ENCODE assay signal across 18 cellular contexts in genomic region chr2:181223239-181223638, GRCh38.
DNase-seq lines count a peak whose midpoint lies in the region; ATAC-seq lines count a peak whose summit lies in the region.
"Had no signal": no experiment of that assay in that cellular context is flagged by ENCODE, and none has a peak within 500 bp of the region (broad histone marks: within the 10 kb centered on the region; RNA-seq: fewer than 3 reads in every experiment).

No MANE protein-coding gene starts in this region.

- peak overlapping the region; percentile 94 for H3K27ac Mint-ChIP-seq in activated naive CD4-positive, alpha-beta T cell treated with anti-CD3 and anti-CD28 coated beads, Interleukin-2, amount 10 ng/mL, durations not matched to agents 7 days and 5 days
- H3K27ac Mint-ChIP-seq in T-cell: peak overlapping the region; percentile 95 to 98
- H3K27ac Mint-ChIP-seq in activated naive CD8-positive, alpha-beta T cell treated with anti-CD3 and anti-CD28 coated beads, Interleukin-2, amount 10 ng/mL, durations not matched to agents 7 days and 5 days: peak overlapping the region; percentile 83
- H3K27ac Mint-ChIP-seq in stimulated activated naive CD8-positive, alpha-beta T cell treated with anti-CD3 and anti-CD28 coated beads, Interleukin-15, amount 100 ng/mL, for 72 hours: peak overlapping the region; percentile 91 to 93
- H3K27ac Mint-ChIP-seq: brain, nephron progenitor cell had no signal

- POLR2A ChIA-PET in T-cell (lab: Charles Lee): no interaction called here
- POLR2A ChIA-PET in activated naive CD8-positive, alpha-beta T cell treated with anti-CD3 and anti-CD28 coated beads, Interleukin-2, amount 10 ng/mL, durations not matched to agents 7 days and 5 days (lab: Charles Lee): no interaction called here

- peaks cover 37% of the 10 kb centered on the region for H3K4me1 Mint-ChIP-seq in activated naive CD4-positive, alpha-beta T cell treated with anti-CD3 and anti-CD28 coated beads, Interleukin-2, amount 10 ng/mL, durations not matched to agents 7 days and 5 days
- peaks cover 39 to 46% (median 45%) of the 10 kb centered on the region in 3 donors for H3K4me1 Mint-ChIP-seq in T-cell
- peaks cover 20% of the 10 kb centered on the region for H3K4me1 Mint-ChIP-seq in activated naive CD8-positive, alpha-beta T cell treated with anti-CD3 and anti-CD28 coated beads, Interleukin-2, amount 10 ng/mL, durations not matched to agents 7 days and 5 days
- peaks cover 30% of the 10 kb centered on the region for H3K4me1 Mint-ChIP-seq in stimulated activated naive CD8-positive, alpha-beta T cell treated with anti-CD3 and anti-CD28 coated beads, Interleukin-15, amount 100 ng/mL, for 72 hours
- H3K4me1 Mint-ChIP-seq: nephron progenitor cell had no signal

- no peak for DNase-seq in activated naive CD4-positive, alpha-beta T cell treated with anti-CD3 and anti-CD28 coated beads, Interleukin-2, amount 10 ng/mL, durations not matched to agents 7 days and 5 days
- no peak for DNase-seq in activated naive CD4-positive, alpha-beta T cell (lab: John Stamatoyannopoulos, UW)
- no peak for DNase-seq in T-cell
- no peak for DNase-seq in activated naive CD8-positive, alpha-beta T cell treated with anti-CD3 and anti-CD28 coated beads, Interleukin-2, amount 10 ng/mL, durations not matched to agents 7 days and 5 days
- no peak for DNase-seq in stimulated activated naive CD8-positive, alpha-beta T cell treated with anti-CD3 and anti-CD28 coated beads, Interleukin-15, amount 100 ng/mL, for 72 hours
- no peak for DNase-seq in substantia nigra (lab: John Stamatoyannopoulos, UW)
- DNase-seq in retina: no peak
- DNase-seq: colonic mucosa, DMS53, mesenchymal stem cell, NCI-H1694, NCI-H748 treated with DMSO at 0.1 percent for 48 hours, nephron progenitor cell, PC-3, posterior cingulate gyrus, SHP77 treated with DMSO at 0.1 percent for 48 hours had no signal

- peaks cover 40% of the 10 kb centered on the region for H3K9me3 Mint-ChIP-seq in activated naive CD4-positive, alpha-beta T cell treated with anti-CD3 and anti-CD28 coated beads, Interleukin-2, amount 10 ng/mL, durations not matched to agents 7 days and 5 days
- H3K9me3 Mint-ChIP-seq in T-cell: peaks cover 14 to 32% (median 19%) of the 10 kb centered on the region in 3 donors
- H3K9me3 Mint-ChIP-seq in activated naive CD8-positive, alpha-beta T cell treated with anti-CD3 and anti-CD28 coated beads, Interleukin-2, amount 10 ng/mL, durations not matched to agents 7 days and 5 days: peaks cover 10% of the 10 kb centered on the region
- peaks cover 21 to 30% of the 10 kb centered on the region in 2 donors for H3K9me3 Mint-ChIP-seq in stimulated activated naive CD8-positive, alpha-beta T cell treated with anti-CD3 and anti-CD28 coated beads, Interleukin-15, amount 100 ng/mL, for 72 hours
- H3K9me3 Mint-ChIP-seq: brain, nephron progenitor cell had no signal

- H3K27ac ChIP-seq in substantia nigra (ENCODE audit: low read depth, low read length, poor library complexity, severe bottlenecking): no peak overlapping the region
- H3K27ac ChIP-seq: colonic mucosa had no signal

- no peak overlapping the region for H3K4me3 Mint-ChIP-seq in activated naive CD4-positive, alpha-beta T cell treated with anti-CD3 and anti-CD28 coated beads, Interleukin-2, amount 10 ng/mL, durations not matched to agents 7 days and 5 days
- peak overlapping the region; percentile 44 to 73 (median 55) for H3K4me3 Mint-ChIP-seq in T-cell
- peak overlapping the region; percentile 63 for H3K4me3 Mint-ChIP-seq in activated naive CD8-positive, alpha-beta T cell treated with anti-CD3 and anti-CD28 coated beads, Interleukin-2, amount 10 ng/mL, durations not matched to agents 7 days and 5 days
- peak overlapping the region; percentile 70 to 74 for H3K4me3 Mint-ChIP-seq in stimulated activated naive CD8-positive, alpha-beta T cell treated with anti-CD3 and anti-CD28 coated beads, Interleukin-15, amount 100 ng/mL, for 72 hours
- H3K4me3 Mint-ChIP-seq: brain, nephron progenitor cell had no signal

- H3K27me3 Mint-ChIP-seq in activated naive CD4-positive, alpha-beta T cell treated with anti-CD3 and anti-CD28 coated beads, Interleukin-2, amount 10 ng/mL, durations not matched to agents 7 days and 5 days: no peaks in the 10 kb centered on the region
- H3K27me3 Mint-ChIP-seq in T-cell: no peaks in the 10 kb centered on the region
- no peaks in the 10 kb centered on the region for H3K27me3 Mint-ChIP-seq in activated naive CD8-positive, alpha-beta T cell treated with anti-CD3 and anti-CD28 coated beads, Interleukin-2, amount 10 ng/mL, durations not matched to agents 7 days and 5 days
- no peaks in the 10 kb centered on the region for H3K27me3 Mint-ChIP-seq in stimulated activated naive CD8-positive, alpha-beta T cell treated with anti-CD3 and anti-CD28 coated beads, Interleukin-15, amount 100 ng/mL, for 72 hours

- peaks cover 57% of the 10 kb centered on the region for H3K36me3 Mint-ChIP-seq in activated naive CD4-positive, alpha-beta T cell treated with anti-CD3 and anti-CD28 coated beads, Interleukin-2, amount 10 ng/mL, durations not matched to agents 7 days and 5 days
- peaks cover 50% of the 10 kb centered on the region for H3K36me3 Mint-ChIP-seq in T-cell
- peaks cover 51% of the 10 kb centered on the region for H3K36me3 Mint-ChIP-seq in activated naive CD8-positive, alpha-beta T cell treated with anti-CD3 and anti-CD28 coated beads, Interleukin-2, amount 10 ng/mL, durations not matched to agents 7 days and 5 days
- H3K36me3 Mint-ChIP-seq: brain had no signal

- CTCF ChIA-PET in activated naive CD4-positive, alpha-beta T cell treated with anti-CD3 and anti-CD28 coated beads, Interleukin-2, amount 10 ng/mL, durations not matched to agents 7 days and 5 days (lab: Charles Lee): interaction anchor here (1.0 to 1.5 kb wide), 3 partner anchors 81 to 234 kb away, joined by 3 read pairs; partner anchors contain the start of gene ITGA4
- CTCF ChIA-PET in T-cell (lab: Charles Lee): no interaction called here

- ATAC-seq in T-cell (replicated peaks in 1 of 4): peak in 3 of 4 experiments; percentile 69 to 78 (median 76)
- peak; percentile 52 for ATAC-seq in activated naive CD8-positive, alpha-beta T cell treated with anti-CD3 and anti-CD28 coated beads, Interleukin-2, amount 10 ng/mL, durations not matched to agents 7 days and 5 days (ENCODE audit: low read depth)
- peak; percentile 61 for ATAC-seq in stimulated activated naive CD8-positive, alpha-beta T cell treated with anti-CD3 and anti-CD28 coated beads, Interleukin-15, amount 100 ng/mL, for 72 hours
- no peak for ATAC-seq in HG03097 (IDR thresholded peaks at IDR 0.05; ENCODE audit: low FRiP score, unreplicated experiment)
- ATAC-seq: PC-3 had no signal
